In the genomic region with DNA sequence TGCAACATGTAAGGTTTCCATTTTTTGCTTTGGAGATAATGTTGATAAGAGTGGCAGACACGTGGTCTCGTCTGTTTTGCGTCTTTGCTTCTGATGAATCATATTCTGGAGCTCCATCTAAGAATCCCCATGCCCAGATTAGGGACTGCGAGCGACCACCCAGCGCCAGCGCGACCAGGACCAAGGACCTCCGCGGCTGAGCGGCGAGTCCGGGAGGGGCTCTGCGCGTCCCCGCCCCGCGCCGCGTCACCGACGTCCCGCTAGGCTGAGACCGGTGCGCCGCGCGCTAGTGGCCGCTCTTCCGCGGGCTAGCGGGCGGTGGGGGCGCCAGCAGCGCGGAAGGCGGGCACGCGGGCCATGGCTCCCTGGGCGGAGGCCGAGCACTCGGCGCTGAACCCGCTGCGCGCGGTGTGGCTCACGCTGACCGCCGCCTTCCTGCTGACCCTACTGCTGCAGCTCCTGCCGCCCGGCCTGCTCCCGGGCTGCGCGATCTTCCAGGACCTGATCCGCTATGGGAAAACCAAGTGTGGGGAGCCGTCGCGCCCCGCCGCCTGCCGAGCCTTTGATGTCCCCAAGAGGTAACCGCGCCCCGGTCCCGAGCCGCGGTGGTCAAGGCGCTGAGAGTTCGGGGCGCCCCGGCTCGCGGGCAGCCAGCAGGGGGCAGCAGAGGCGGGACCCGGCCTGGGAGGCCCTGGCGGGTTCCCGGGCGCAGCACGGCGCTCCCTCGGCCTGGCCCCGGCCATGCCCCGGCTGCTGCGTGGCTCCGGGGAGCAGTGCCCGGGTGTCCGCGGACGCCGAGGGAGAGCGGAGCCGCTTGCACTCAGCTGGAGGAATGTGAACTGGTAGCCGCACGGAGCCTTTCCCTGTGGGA, we compare ENCODE assay signal across 8 cellular contexts. TPM values are rescaled to one million over a fixed set of nuclear protein-coding genes. Genes with fewer than 3 reads are reported as not detected.
DNase-seq lines count a peak whose midpoint lies in the region; ATAC-seq, FAIRE-seq and TF ChIP-seq lines count a peak whose summit lies in the region.

A gene (plus strand): TSS at position 263 of the 871 bp plus-strand sequence. CDS start 95 bp downstream, at position 358.

- H3K4me1 ChIP-seq in adipocyte (ENCODE audit: control insufficient read depth, insufficient read depth, low read length) (peaks cover 36% of the 10 kb centered on the region), heart right ventricle (peaks cover 5 to 29% (median 15%) of the 10 kb centered on the region in 9 donors)

- H3K27me3 Mint-ChIP-seq in progenitor cell of endocrine pancreas: no peaks in the 10 kb centered on the region

- intact Hi-C loops in heart right ventricle (cut with DNase I): loop anchor here in 9 of 10 donors (1.0 to 10.0 kb wide), 11 partner anchors 49 to 521 kb away; a partner anchor contains a TSS

- H3K9ac ChIP-seq in adipocyte (ENCODE audit: low read length): peak within 1 kb of the TSS; percentile 91

- H3K36me3 Mint-ChIP-seq in progenitor cell of endocrine pancreas (ENCODE audit: insufficient read depth): no peaks in the 10 kb centered on the region

- WGBS in heart right ventricle, 2 donors: 0% methylated on average over 93 to 95 of the region's 95 CpGs

- peak within 1 kb of the TSS; percentile 97 for H3K27ac Mint-ChIP-seq in progenitor cell of endocrine pancreas

- H3K4me3 ChIP-seq in adipocyte (ENCODE audit: low read length): peak within 1 kb of the TSS; percentile 89
- peak within 1 kb of the TSS; percentile 39 to 91 (median 82) for H3K4me3 ChIP-seq in heart right ventricle

- no peak; the same call in 1 of the 2 replicates for TF ChIP-seq POLR2A in GM12891 (IDR thresholded peaks at IDR 0.05; ENCODE audit: low read depth, low read length)

- H3K9me3 ChIP-seq in adipocyte (ENCODE audit: control insufficient read depth, low read length) (no peaks in the 10 kb centered on the region), heart right ventricle (no peaks in the 10 kb centered on the region)

- H3K36me3 ChIP-seq in adipocyte (ENCODE audit: control insufficient read depth, insufficient read depth, low read length, severe bottlenecking): no peaks in the 10 kb centered on the region
- peaks cover 0 to 4% (median 0%) of the 10 kb centered on the region in 9 donors for H3K36me3 ChIP-seq in heart right ventricle

- H3K27ac ChIP-seq in heart right ventricle: peak within 1 kb of the TSS; percentile 95 to 99 (median 96)

- ATAC-seq in HG02610 (IDR thresholded peaks at IDR 0.05; ENCODE audit: unreplicated experiment) (peak; percentile 96), heart right ventricle (peak; percentile 96 to 99 (median 97))

- H3K27me3 ChIP-seq in adipocyte (replicated peaks; ENCODE audit: control insufficient read depth, insufficient read depth, low read length) (no peaks in the 10 kb centered on the region), heart right ventricle (no peaks in the 10 kb centered on the region)

- FAIRE-seq in GM12891 (lab: Jason Lieb, UNC): peak; percentile 92

- H3K4me3 Mint-ChIP-seq in progenitor cell of endocrine pancreas (ENCODE audit: low read depth): peak within 1 kb of the TSS; percentile 86

- H3K4me1 Mint-ChIP-seq in progenitor cell of endocrine pancreas (ENCODE audit: low read depth): peaks cover 7% of the 10 kb centered on the region

- DNase-seq in GM12891 (ENCODE audit: insufficient read length, low spot score) (peak; percentile 90), NCI-H1048 (lab: John Stamatoyannopoulos, UW) (peak; percentile 31), T follicular helper cell (ENCODE audit: low read depth) (peak; percentile 60), adipocyte (ENCODE audit: low read depth) (peak; percentile 93), heart right ventricle (peak; percentile 85 to 91), progenitor cell of endocrine pancreas (ENCODE audit: low spot score, unreplicated experiment) (peak; percentile 92), ureter (ENCODE audit: low spot score) (peak; percentile 89)

- H3K9me3 Mint-ChIP-seq in progenitor cell of endocrine pancreas (ENCODE audit: low read depth): no peaks in the 10 kb centered on the region

- TF ChIP-seq CTCF in heart right ventricle (IDR thresholded peaks at IDR 0.05): peak; percentile 89 to 98 (median 96)
- TF ChIP-seq CTCF in progenitor cell of endocrine pancreas (IDR thresholded peaks at IDR 0.05; ENCODE audit: unreplicated experiment): peak; percentile 99

TF ChIP-seq in GM12891, 5 proteins besides CTCF, POLR2A, EP300 and RAD21:
- TF ChIP-seq TAF1 (IDR thresholded peaks at IDR 0.05; ENCODE audit: low read depth, low read length): no peak
- peak; percentile 9 for TF ChIP-seq PAX5 (IDR thresholded peaks at IDR 0.05; ENCODE audit: insufficient read depth, low read length, severe bottlenecking)
- TF ChIP-seq POLR2AphosphoS5 (IDR thresholded peaks at IDR 0.05; ENCODE audit: low read depth, low read length): 0 out of 2 replicates have a peak, but pooled peaks have one; percentile 38
- no peak for TF ChIP-seq SPI1 (IDR thresholded peaks at IDR 0.05; ENCODE audit: low read depth, low read length)
- no peak; the same call in 1 of the 2 replicates for TF ChIP-seq POU2F2 (IDR thresholded peaks at IDR 0.05; ENCODE audit: low read depth, low read length)
TF ChIP-seq in GM12891: peak in this region for 2.

RNA-seq across cellular contexts. Expression of the gene that starts here (rescaled TPM):
- 4.3 TPM for polyA plus RNA-seq in GM12891 (2012; ENCODE audit: low read depth, missing spikeins)
- total RNA-seq in heart right ventricle (10 to 100 TPM in 4 of 10 donors, 1 to 10 TPM in 6; 4.4 to 14.6 (median 7.7) TPM), progenitor cell of endocrine pancreas (12.1 and 13.2 TPM in 2 replicates), ureter (25.6 TPM)
- polyA plus RNA-seq in heart right ventricle: 10 to 100 TPM in 1 of 2 donors, 1 to 10 TPM in 1; 5.0 to 11.4 TPM

Comparison
In these comparisons a context has a peak if more than half of its experiments do, and no peak if none do; other contexts are left out.
1. Peak in every context shown above with its lines: DNase-seq, ATAC-seq, H3K4me3 ChIP-seq and H3K27ac ChIP-seq.
2. DNase-seq: peak in every context shown above with its lines; median percentile 93 in adipocyte; 92 in progenitor cell of endocrine pancreas; 90 in GM12891; 89 in ureter; 88 in heart right ventricle; 60 in T follicular helper cell; 31 in NCI-H1048.